In the genomic region with DNA sequence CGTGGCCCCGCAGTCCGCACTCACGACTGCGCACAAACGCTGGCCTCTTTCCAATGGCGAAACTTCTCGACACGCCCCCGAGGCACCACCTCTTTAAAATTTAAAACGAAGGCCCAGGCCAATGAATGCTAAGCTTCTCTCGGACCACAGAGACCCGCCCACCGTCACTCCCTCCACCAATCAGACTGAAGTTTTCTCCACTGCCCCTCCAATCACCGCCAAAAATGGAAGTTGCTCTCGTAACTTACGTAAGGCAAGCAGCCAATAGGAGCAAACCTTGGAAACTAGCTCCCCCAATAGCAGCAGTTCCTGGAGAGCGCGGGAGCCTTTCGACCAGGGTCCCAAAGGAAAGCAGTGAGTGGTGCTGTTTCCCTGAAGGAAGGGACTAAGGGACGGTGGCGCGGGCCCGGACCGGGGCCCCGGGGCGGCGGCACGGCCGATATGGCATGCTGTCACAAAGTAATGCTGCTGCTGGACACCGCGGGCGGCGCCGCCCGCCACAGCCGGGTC, we compare ENCODE assay signal across 8 cellular contexts. TPM values are rescaled to one million over a fixed set of nuclear protein-coding genes. Genes with fewer than 3 reads are reported as not detected.
DNase-seq lines count a peak whose midpoint lies in the region; ATAC-seq and TF ChIP-seq lines count a peak whose summit lies in the region.

TICRR (plus strand) TSS at position 324 of the 510 bp plus-strand sequence; CDS start at position 442, 118 bp downstream.

- H3K27ac ChIP-seq in right atrium auricular region (no peak within 1 kb of the TSS), psoas muscle (no peak within 1 kb of the TSS), uterus (no peak within 1 kb of the TSS)

- H3K4me1 Mint-ChIP-seq in T-helper 1 cell treated with Interleukin-12 subunit alpha and Interleukin-12 subunit beta and Interleukin-4 antibody, amounts not matched to agents 30 μg/mL and 1 μg/mL, for 36 hours (ENCODE audit: low read depth): peaks cover 28% of the 10 kb centered on the region

- TF ChIP-seq CTCF in right atrium auricular region (IDR thresholded peaks at IDR 0.05) (peak in 1 of 2 donors; percentile 11), psoas muscle (IDR thresholded peaks at IDR 0.05) (no peak), uterus (IDR thresholded peaks at IDR 0.05) (peak in 1 of 4 experiments; percentile 15)

- H3K27me3 ChIP-seq in right atrium auricular region (no peaks in the 10 kb centered on the region), psoas muscle (ENCODE audit: insufficient read depth in 3 of 3, low read length in 2 of 3) (no peaks in the 10 kb centered on the region), uterus (no peaks in the 10 kb centered on the region)

- peak within 1 kb of the TSS; percentile 86 for H3K4me3 Mint-ChIP-seq in T-helper 1 cell treated with Interleukin-12 subunit alpha and Interleukin-12 subunit beta and Interleukin-4 antibody, amounts not matched to agents 30 μg/mL and 1 μg/mL, for 36 hours

- peak; percentile 98 for DNase-seq in NCI-H1694 treated with DMSO at 0.1 percent for 48 hours (lab: John Stamatoyannopoulos, UW)
- peak; percentile 99 for DNase-seq in amniotic stem cell (lab: John Stamatoyannopoulos, UW)
- peak; percentile 99 for DNase-seq in right atrium auricular region (ENCODE audit: low spot score)
- DNase-seq in psoas muscle: peak; percentile 95 to 96
- DNase-seq in uterus: peak; percentile 94 to 97

- no peaks in the 10 kb centered on the region for H3K9me3 ChIP-seq in right atrium auricular region
- H3K9me3 ChIP-seq in psoas muscle: no peaks in the 10 kb centered on the region
- no peaks in the 10 kb centered on the region for H3K9me3 ChIP-seq in uterus

- no peak for TF ChIP-seq POLR2A in uterus (IDR thresholded peaks at IDR 0.05)

- H3K27me3 Mint-ChIP-seq in T-helper 1 cell treated with Interleukin-12 subunit alpha and Interleukin-12 subunit beta and Interleukin-4 antibody, amounts not matched to agents 30 μg/mL and 1 μg/mL, for 36 hours (ENCODE audit: low read depth): peaks cover 23% of the 10 kb centered on the region

- H3K36me3 ChIP-seq in right atrium auricular region (no peaks in the 10 kb centered on the region), psoas muscle (ENCODE audit: insufficient read depth in 1 of 2, low read depth in 1 of 2) (no peaks in the 10 kb centered on the region), uterus (no peaks in the 10 kb centered on the region)

- intact Hi-C loops in psoas muscle (cut with DNase I) (no loop called here), uterus (cut with DNase I; ENCODE audit: low total_unique reads) (no loop called here)

- H3K27ac Mint-ChIP-seq in T-helper 1 cell treated with Interleukin-12 subunit alpha and Interleukin-12 subunit beta and Interleukin-4 antibody, amounts not matched to agents 30 μg/mL and 1 μg/mL, for 36 hours: peak within 1 kb of the TSS; percentile 82

- WGBS in psoas muscle, 3 donors: 0 to 1% (median 1%) methylated on average over 37 of the region's 37 CpGs

- peaks cover 0 to 11% of the 10 kb centered on the region in 2 donors for H3K4me1 ChIP-seq in right atrium auricular region
- no peaks in the 10 kb centered on the region for H3K4me1 ChIP-seq in psoas muscle
- peaks cover 4 to 7% of the 10 kb centered on the region in 2 donors for H3K4me1 ChIP-seq in uterus

- H3K9me3 Mint-ChIP-seq in T-helper 1 cell treated with Interleukin-12 subunit alpha and Interleukin-12 subunit beta and Interleukin-4 antibody, amounts not matched to agents 30 μg/mL and 1 μg/mL, for 36 hours: no peaks in the 10 kb centered on the region

- peak; percentile 95 for ATAC-seq in GM18499 (IDR thresholded peaks at IDR 0.05; ENCODE audit: insufficient read depth, unreplicated experiment)
- ATAC-seq in HG02938 (IDR thresholded peaks at IDR 0.05; ENCODE audit: unreplicated experiment): peak; percentile 96
- peak; percentile 99 to 100 (median 99) for ATAC-seq in psoas muscle

- peak within 1 kb of the TSS; percentile 52 to 79 for H3K4me3 ChIP-seq in right atrium auricular region
- peak within 1 kb of the TSS; percentile 75 for H3K4me3 ChIP-seq in psoas muscle
- peak within 1 kb of the TSS; percentile 38 to 49 for H3K4me3 ChIP-seq in uterus

- H3K36me3 Mint-ChIP-seq in T-helper 1 cell treated with Interleukin-12 subunit alpha and Interleukin-12 subunit beta and Interleukin-4 antibody, amounts not matched to agents 30 μg/mL and 1 μg/mL, for 36 hours (ENCODE audit: low read depth): peaks cover 8% of the 10 kb centered on the region

RNA-seq across cellular contexts. Expression of gene TICRR, which starts in this region (rescaled TPM):
- not detected for total RNA-seq in right atrium auricular region
- total RNA-seq in psoas muscle: under 1 TPM in 2 of 4 donors, not detected in 2; 0.04 TPM
- under 1 TPM in 1 of 3 donors, not detected in 2; 0.01 TPM for polyA plus RNA-seq in psoas muscle
- total RNA-seq in uterus: 1 to 10 TPM in 1 of 4 donors, under 1 TPM in 1, not detected in 2; under 0.01 to 3.7 TPM

Comparison
In these comparisons a context has a peak if more than half of its experiments do, and no peak if none do; other contexts are left out.
1. Peak in DNase-seq and H3K4me3 ChIP-seq in right atrium auricular region; RNA of the gene not detected or under 1 TPM.
2. Peak in DNase-seq, ATAC-seq and H3K4me3 ChIP-seq in psoas muscle; RNA of the gene not detected or under 1 TPM.